In the genomic region with DNA sequence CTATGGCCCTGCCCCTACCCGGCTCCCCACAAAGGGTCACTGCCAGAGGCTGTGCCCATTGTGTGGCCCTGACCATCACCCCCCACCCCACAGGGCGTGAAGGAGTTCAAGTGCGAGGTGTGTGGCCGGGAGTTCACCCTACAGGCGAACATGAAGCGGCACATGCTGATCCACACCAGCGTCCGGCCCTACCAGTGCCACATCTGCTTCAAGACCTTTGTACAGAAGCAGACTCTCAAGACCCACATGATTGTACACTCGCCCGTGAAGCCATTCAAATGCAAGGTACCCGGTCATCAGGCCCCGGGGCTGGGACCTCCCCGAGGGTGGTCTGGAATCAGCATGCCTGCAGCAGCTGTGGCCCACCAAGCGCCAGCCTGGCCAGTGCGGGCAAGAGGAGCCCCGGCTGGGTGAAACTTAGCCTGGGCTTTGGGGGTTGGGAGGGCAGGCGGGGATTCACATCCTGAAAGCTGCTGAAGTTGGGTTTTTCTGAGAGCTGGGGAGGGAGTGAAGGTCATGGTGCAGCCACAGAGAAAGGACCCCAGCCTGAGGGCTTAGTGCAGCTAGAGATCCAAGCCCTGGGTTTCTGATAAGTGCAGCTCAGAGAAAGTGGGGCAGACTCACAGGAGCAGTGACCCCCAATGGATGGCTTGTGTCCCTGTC, we compare ENCODE assay signal across 15 cellular contexts.
"Had no signal": no experiment of that assay in that cellular context is flagged by ENCODE, and none has a peak within 500 bp of the region (broad histone marks: within the 10 kb centered on the region; RNA-seq: fewer than 3 reads in every experiment).

No MANE protein-coding gene starts in this region.

- H3K4me3 Mint-ChIP-seq: activated naive CD4-positive, alpha-beta T cell treated with anti-CD3 and anti-CD28 coated beads, Interleukin-2, amount 10 ng/mL, durations not matched to agents 7 days and 5 days; activated T-helper 1 cell treated with anti-CD3 and anti-CD28 coated beads, Interleukin-12 subunit alpha, Interleukin-12 subunit beta, Interleukin-2, Interleukin-4 antibody, amounts not matched to agents 30 ng/mL and 10 ng/mL and 1 ng/mL, durations not matched to agents 14 hours and 24 hours and 36 hours; brain; naive thymus-derived CD8-positive, alpha-beta T cell had no signal

- H3K9me3 Mint-ChIP-seq: activated naive CD4-positive, alpha-beta T cell treated with anti-CD3 and anti-CD28 coated beads, Interleukin-2, amount 10 ng/mL, durations not matched to agents 7 days and 5 days; activated T-helper 1 cell treated with anti-CD3 and anti-CD28 coated beads, Interleukin-12 subunit alpha, Interleukin-12 subunit beta, Interleukin-2, Interleukin-4 antibody, amounts not matched to agents 30 ng/mL and 10 ng/mL and 1 ng/mL, durations not matched to agents 14 hours and 24 hours and 36 hours; brain; naive thymus-derived CD8-positive, alpha-beta T cell had no signal

- H3K27me3 Mint-ChIP-seq: activated naive CD4-positive, alpha-beta T cell treated with anti-CD3 and anti-CD28 coated beads, Interleukin-2, amount 10 ng/mL, durations not matched to agents 7 days and 5 days; brain; naive thymus-derived CD8-positive, alpha-beta T cell had no signal

- DNase-seq: activated CD4-positive, alpha-beta T cell treated with anti-CD3 and anti-CD28 coated beads, Interleukin-2, amount 50 U/mL, for 48 hours; activated naive CD4-positive, alpha-beta T cell treated with anti-CD3 and anti-CD28 coated beads, Interleukin-2, amount 10 ng/mL, durations not matched to agents 7 days and 5 days; amniotic stem cell; hypothalamus; mucosa of descending colon; naive thymus-derived CD8-positive, alpha-beta T cell; stimulated activated CD4-positive, alpha-beta T cell treated with anti-CD3 and anti-CD28 coated beads, Interleukin-2, amount 100 ng/mL, for 24 hours; stimulated activated naive CD4-positive, alpha-beta T cell treated with Interleukin-2 at 50 U/mL for 16 hours had no signal

- ATAC-seq: activated CD4-positive, CD25-positive, alpha-beta regulatory T cell treated with anti-CD3 and anti-CD28 coated beads, Interleukin-2, amount 50 U/mL, for 24 hours; esophagus mucosa; mucosa of descending colon; naive thymus-derived CD8-positive, alpha-beta T cell; sciatic nerve; SK-N-SH treated with all-trans-retinoic acid at 6 μM for 48 hours had no signal

- H3K27ac ChIP-seq: suprapubic skin had no signal

- H3K27ac Mint-ChIP-seq: activated T-helper 1 cell treated with anti-CD3 and anti-CD28 coated beads, Interleukin-12 subunit alpha, Interleukin-12 subunit beta, Interleukin-2, Interleukin-4 antibody, amounts not matched to agents 30 ng/mL and 10 ng/mL and 1 ng/mL, durations not matched to agents 14 hours and 24 hours and 36 hours had no signal
